28 cellular contexts compared by ENCODE assay signal in the genomic region with DNA sequence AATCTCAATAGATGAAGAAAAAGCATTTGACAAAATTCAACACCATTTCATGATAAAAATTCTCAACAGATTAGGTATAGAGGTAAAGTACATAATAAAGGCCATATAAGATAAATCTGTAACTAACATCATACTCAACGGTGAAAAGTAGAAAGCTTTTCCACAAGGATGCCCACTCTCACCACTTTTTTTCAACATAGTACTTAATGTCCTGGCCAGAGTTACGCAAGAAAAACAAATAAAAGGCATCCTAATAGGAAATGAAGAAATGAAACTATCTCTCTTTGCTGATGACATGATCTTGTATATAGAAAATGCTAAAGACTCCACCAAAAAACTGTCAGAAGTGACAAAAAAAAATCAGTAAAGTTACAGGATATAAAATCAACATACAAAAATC.
"Had no signal": no experiment of that assay in that cellular context is flagged by ENCODE, and none has a peak within 500 bp of the region (broad histone marks: within the 10 kb centered on the region; RNA-seq: fewer than 3 reads in every experiment).

No MANE protein-coding gene starts in this region.

- H3K27me3 ChIP-seq: dorsolateral prefrontal cortex, esophagus muscularis mucosa, heart right ventricle, left lung, neural progenitor cell, right atrium auricular region, stomach, thyroid gland had no signal

- H3K27me3 Mint-ChIP-seq: naive B cell; natural killer cell treated with Interleukin-12 subunit alpha and Interleukin-12 subunit beta and Interleukin-15 and Interleukin-18, amount 100 ng/mL, for 72 hours had no signal

- H3K27ac Mint-ChIP-seq: endodermal cell; mesothelial cell of epicardium; naive B cell; natural killer cell treated with Interleukin-12 subunit alpha and Interleukin-12 subunit beta and Interleukin-15 and Interleukin-18, amount 100 ng/mL, for 72 hours; neural progenitor cell; stimulated activated effector memory CD8-positive, alpha-beta T cell treated with anti-CD3 and anti-CD28 coated beads, Interleukin-12 subunit alpha, Interleukin-12 subunit beta, amount 100 ng/mL, for 72 hours had no signal

- H3K36me3 Mint-ChIP-seq: stimulated activated effector memory CD8-positive, alpha-beta T cell treated with anti-CD3 and anti-CD28 coated beads, Interleukin-12 subunit alpha, Interleukin-12 subunit beta, amount 100 ng/mL, for 72 hours had no signal

- H3K27ac ChIP-seq: dorsolateral prefrontal cortex, esophagus muscularis mucosa, heart right ventricle, left lung, neural progenitor cell, prostate gland, right atrium auricular region, stomach, thyroid gland had no signal

- H3K36me3 ChIP-seq: esophagus muscularis mucosa, heart right ventricle, left lung, neural progenitor cell, prostate gland, right atrium auricular region, stomach, thyroid gland had no signal

- H3K4me3 ChIP-seq: dorsolateral prefrontal cortex, esophagus muscularis mucosa, heart right ventricle, left lung, mucosa of descending colon, neural progenitor cell, prostate gland, right atrium auricular region, stomach, thyroid gland had no signal

- FAIRE-seq: colon had no signal

- H3K4me1 Mint-ChIP-seq: endodermal cell, mesothelial cell of epicardium, naive B cell, neural progenitor cell had no signal

- DNase-seq: dorsolateral prefrontal cortex; effector CD4-positive, alpha-beta T cell; endodermal cell; foreskin melanocyte; glutamatergic neuron; heart right ventricle; hippocampal formation; left cardiac atrium; left lung; mesenchymal stem cell; mucosa of descending colon; naive B cell; nucleus accumbens; stimulated activated CD4-positive, alpha-beta T cell treated with anti-CD3 and anti-CD28 coated beads, Interleukin-2, amount 100 ng/mL, for 24 hours; stimulated activated CD4-positive, alpha-beta T cell treated with anti-CD3 and anti-CD28 coated beads, Interleukin-4, amount 100 ng/mL, for 24 hours; stimulated activated naive CD4-positive, alpha-beta T cell treated with Interleukin-2 at 50 U/mL for 16 hours; stomach; thyroid gland; trophoblast cell had no signal

- H3K4me1 ChIP-seq: esophagus muscularis mucosa, left lung, neural progenitor cell, prostate gland, right atrium auricular region, stomach, thyroid gland had no signal

- H3K9me3 ChIP-seq: prostate gland, thyroid gland had no signal

- ATAC-seq: heart right ventricle; left cardiac atrium; left lung; mucosa of descending colon; natural killer cell treated with Interleukin-12 subunit alpha and Interleukin-12 subunit beta and Interleukin-15 and Interleukin-18, amount 100 ng/mL, for 72 hours; sciatic nerve; stimulated activated effector memory CD8-positive, alpha-beta T cell treated with anti-CD3 and anti-CD28 coated beads, Interleukin-12 subunit alpha, Interleukin-12 subunit beta, amount 100 ng/mL, for 72 hours had no signal

- H3K4me3 Mint-ChIP-seq: endodermal cell; mesothelial cell of epicardium; naive B cell; natural killer cell treated with Interleukin-12 subunit alpha and Interleukin-12 subunit beta and Interleukin-15 and Interleukin-18, amount 100 ng/mL, for 72 hours; neural progenitor cell; stimulated activated effector memory CD8-positive, alpha-beta T cell treated with anti-CD3 and anti-CD28 coated beads, Interleukin-12 subunit alpha, Interleukin-12 subunit beta, amount 100 ng/mL, for 72 hours had no signal
